21 cellular contexts compared by ENCODE assay signal in genomic region chr10:71620642-71621041, GRCh38.
A peak's percentile ranks its signal among the peaks of the same experiment; 100 is the strongest.
DNase-seq lines count a peak whose midpoint lies in the region; ATAC-seq and TF ChIP-seq lines count a peak whose summit lies in the region.
"Had no signal": no experiment of that assay in that cellular context is flagged by ENCODE, and none has a peak within 500 bp of the region (broad histone marks: within the 10 kb centered on the region; RNA-seq: fewer than 3 reads in every experiment).

No MANE protein-coding gene starts in this region.

- ATAC-seq in right lobe of liver, result no peak
- ATAC-seq in stimulated activated effector memory CD8-positive, alpha-beta T cell treated with anti-CD3 and anti-CD28 coated beads, Interleukin-12 subunit alpha, Interleukin-12 subunit beta, amount 100 ng/mL, for 72 hours, result no peak
- no peak for ATAC-seq in HG02623 (IDR thresholded peaks at IDR 0.05; ENCODE audit: unreplicated experiment)
- ATAC-seq: naive thymus-derived CD8-positive, alpha-beta T cell; T-cell had no signal

- peak overlapping the region; percentile 13 for H3K27ac Mint-ChIP-seq in stimulated activated effector memory CD8-positive, alpha-beta T cell treated with anti-CD3 and anti-CD28 coated beads, Interleukin-12 subunit alpha, Interleukin-12 subunit beta, amount 100 ng/mL, for 72 hours
- no peak overlapping the region for H3K27ac Mint-ChIP-seq in activated CD4-positive, alpha-beta T cell treated with anti-CD3 and anti-CD28 coated beads, Interleukin-2, amount 10 ng/mL, durations not matched to agents 7 days and 5 days
- H3K27ac Mint-ChIP-seq: naive thymus-derived CD8-positive, alpha-beta T cell; T-cell had no signal

- CTCF ChIA-PET in activated CD4-positive, alpha-beta T cell treated with anti-CD3 and anti-CD28 coated beads, Interleukin-2, amount 10 ng/mL, durations not matched to agents 7 days and 5 days (lab: Charles Lee), result no interaction called here

- TF ChIP-seq POLR2A in right lobe of liver (IDR thresholded peaks at IDR 0.05), result no peak

- intact Hi-C loops in right lobe of liver (cut with DNase I), result no loop called here

- H3K4me3 ChIP-seq in liver (ENCODE audit: low read depth in 1 of 3, low read length in 3 of 3) (no peak overlapping the region), right lobe of liver (no peak overlapping the region), iPS-20b (ENCODE audit: low read length) (no peak overlapping the region)
- H3K4me3 ChIP-seq: hepatocyte, psoas muscle, transverse colon had no signal

- H3K4me1 ChIP-seq in liver (ENCODE audit: control insufficient read depth in 4 of 4, insufficient read depth in 4 of 4, low read length in 3 of 4) (peaks cover 11 to 34% (median 24%) of the 10 kb centered on the region in 4 donors), right lobe of liver (peaks cover 0 to 19% (median 8%) of the 10 kb centered on the region in 4 donors), iPS-20b (ENCODE audit: insufficient read depth, low read length) (peaks cover 41% of the 10 kb centered on the region)
- H3K4me1 ChIP-seq: psoas muscle had no signal

- no peak for TF ChIP-seq RAD21 in liver (IDR thresholded peaks at IDR 0.05)

- 87% methylated on average over 7 of the region's 7 CpGs for whole genome bisulfite sequencing in liver
- WGBS in right lobe of liver (ENCODE audit: insufficient coverage, low coverage, low lambda C conversion rate, missing lambda C conversion rate), result 75% methylated on average over 6 of the region's 7 CpGs

- no peak overlapping the region for H3K4me3 Mint-ChIP-seq in stimulated activated effector memory CD8-positive, alpha-beta T cell treated with anti-CD3 and anti-CD28 coated beads, Interleukin-12 subunit alpha, Interleukin-12 subunit beta, amount 100 ng/mL, for 72 hours
- H3K4me3 Mint-ChIP-seq in activated CD4-positive, alpha-beta T cell treated with anti-CD3 and anti-CD28 coated beads, Interleukin-2, amount 10 ng/mL, durations not matched to agents 7 days and 5 days, result no peak overlapping the region
- H3K4me3 Mint-ChIP-seq: naive thymus-derived CD8-positive, alpha-beta T cell; T-cell had no signal

- POLR2A ChIA-PET in activated CD4-positive, alpha-beta T cell treated with anti-CD3 and anti-CD28 coated beads, Interleukin-2, amount 10 ng/mL, durations not matched to agents 7 days and 5 days (lab: Charles Lee), result no interaction called here

- H3K9ac ChIP-seq in liver (ENCODE audit: low read depth in 1 of 2, low read length in 2 of 2), result no peak overlapping the region
- H3K9ac ChIP-seq in iPS-20b (ENCODE audit: low read depth, low read length), result peak overlapping the region; percentile 49; the same call in 1 of the 2 replicates

- H3K27me3 Mint-ChIP-seq in activated CD4-positive, alpha-beta T cell treated with anti-CD3 and anti-CD28 coated beads, Interleukin-2, amount 10 ng/mL, durations not matched to agents 7 days and 5 days, result peaks cover 2% of the 10 kb centered on the region

- H3K36me3 Mint-ChIP-seq in stimulated activated effector memory CD8-positive, alpha-beta T cell treated with anti-CD3 and anti-CD28 coated beads, Interleukin-12 subunit alpha, Interleukin-12 subunit beta, amount 100 ng/mL, for 72 hours, result no peaks in the 10 kb centered on the region
- no peaks in the 10 kb centered on the region for H3K36me3 Mint-ChIP-seq in activated CD4-positive, alpha-beta T cell treated with anti-CD3 and anti-CD28 coated beads, Interleukin-2, amount 10 ng/mL, durations not matched to agents 7 days and 5 days (ENCODE audit: low read depth)
- H3K36me3 Mint-ChIP-seq: naive thymus-derived CD8-positive, alpha-beta T cell; T-cell had no signal

- H3K27ac ChIP-seq in liver (ENCODE audit: low read depth in 1 of 2, low read length in 2 of 2) (peak overlapping the region; percentile 25 to 58), right lobe of liver (peak overlapping the region in 1 of 3 donors; percentile 50), iPS-20b (ENCODE audit: low read length) (no peak overlapping the region)
- H3K27ac ChIP-seq: C4-2B, psoas muscle had no signal

- H3K27me3 ChIP-seq in liver (ENCODE audit: control insufficient read depth in 4 of 4, insufficient read depth in 4 of 4, low read length in 3 of 4) (no peaks in the 10 kb centered on the region), right lobe of liver (no peaks in the 10 kb centered on the region), iPS-20b (ENCODE audit: insufficient read depth, low read length) (no peaks in the 10 kb centered on the region)
- H3K27me3 ChIP-seq: hepatocyte, transverse colon had no signal

- H3K9me3 ChIP-seq in liver (ENCODE audit: control insufficient read depth in 4 of 4, low read length in 3 of 4), result no peaks in the 10 kb centered on the region
- no peaks in the 10 kb centered on the region for H3K9me3 ChIP-seq in right lobe of liver
- 0 out of 2 replicates have a peak, but pooled peaks cover 3% of the 10 kb centered on the region for H3K9me3 ChIP-seq in iPS-20b (ENCODE audit: insufficient read depth, low read depth, low read length)
- H3K9me3 ChIP-seq: psoas muscle, transverse colon had no signal

- H3K36me3 ChIP-seq in liver (ENCODE audit: control insufficient read depth in 4 of 4, insufficient read depth in 3 of 4, low read depth in 1 of 4, low read length in 3 of 4), result no peaks in the 10 kb centered on the region
- no peaks in the 10 kb centered on the region for H3K36me3 ChIP-seq in right lobe of liver
- no peaks in the 10 kb centered on the region for H3K36me3 ChIP-seq in iPS-20b (ENCODE audit: insufficient read depth, low read depth, low read length)
- H3K36me3 ChIP-seq: transverse colon had no signal

- DNase-seq in right lobe of liver, result no peak
- no peak for DNase-seq in stimulated activated effector memory CD8-positive, alpha-beta T cell treated with anti-CD3 and anti-CD28 coated beads, Interleukin-12 subunit alpha, Interleukin-12 subunit beta, amount 100 ng/mL, for 72 hours (ENCODE audit: low spot score in 2 of 2)
- DNase-seq in stimulated activated naive CD4-positive, alpha-beta T cell (lab: John Stamatoyannopoulos, UW), result no peak
- DNase-seq in activated CD4-positive, alpha-beta T cell treated with anti-CD3 and anti-CD28 coated beads, Interleukin-2, amount 10 ng/mL, durations not matched to agents 7 days and 5 days, result no peak
- DNase-seq in HUDEP-2 (lab: John Stamatoyannopoulos, UW; ENCODE audit: unreplicated experiment in 76 of 76), result no peak
- DNase-seq: activated CD4-positive, alpha-beta T cell treated with anti-CD3 and anti-CD28 coated beads, Interleukin-2, amount 50 U/mL, for 1 hour; activated naive CD4-positive, alpha-beta T cell treated with Interleukin-2 at 50 U/mL for 16 hours; GOT3; naive thymus-derived CD8-positive, alpha-beta T cell; NCI-H1105 treated with DMSO at 0.1 percent for 48 hours; NCI-H524 treated with DMSO at 0.1 percent for 48 hours; SHP77; stimulated activated CD8-positive, alpha-beta memory T cell treated with anti-CD3 and anti-CD28 coated beads, Interleukin-4, amount 100 ng/mL, for 48 hours; T-cell; transverse colon had no signal

- H3K4me1 Mint-ChIP-seq in stimulated activated effector memory CD8-positive, alpha-beta T cell treated with anti-CD3 and anti-CD28 coated beads, Interleukin-12 subunit alpha, Interleukin-12 subunit beta, amount 100 ng/mL, for 72 hours, result no peaks in the 10 kb centered on the region
- no peaks in the 10 kb centered on the region for H3K4me1 Mint-ChIP-seq in activated CD4-positive, alpha-beta T cell treated with anti-CD3 and anti-CD28 coated beads, Interleukin-2, amount 10 ng/mL, durations not matched to agents 7 days and 5 days

- no peaks in the 10 kb centered on the region for H3K9me3 Mint-ChIP-seq in stimulated activated effector memory CD8-positive, alpha-beta T cell treated with anti-CD3 and anti-CD28 coated beads, Interleukin-12 subunit alpha, Interleukin-12 subunit beta, amount 100 ng/mL, for 72 hours
- no peaks in the 10 kb centered on the region for H3K9me3 Mint-ChIP-seq in activated CD4-positive, alpha-beta T cell treated with anti-CD3 and anti-CD28 coated beads, Interleukin-2, amount 10 ng/mL, durations not matched to agents 7 days and 5 days
- H3K9me3 Mint-ChIP-seq: naive thymus-derived CD8-positive, alpha-beta T cell; T-cell had no signal

- no peak for TF ChIP-seq CTCF in liver (IDR thresholded peaks at IDR 0.05; ENCODE audit: low read depth, low read length, missing input control)
- no peak for TF ChIP-seq CTCF in right lobe of liver (IDR thresholded peaks at IDR 0.05)

TF ChIP-seq in liver, 16 proteins besides CTCF, POLR2A, EP300 and RAD21:
- TF ChIP-seq EGR1 (IDR thresholded peaks at IDR 0.05; ENCODE audit: low read depth in 2 of 2), result no peak
- no peak for TF ChIP-seq JUND (IDR thresholded peaks at IDR 0.05)
- no peak for TF ChIP-seq MAX (IDR thresholded peaks at IDR 0.05)
- no peak for TF ChIP-seq ATF3 (IDR thresholded peaks at IDR 0.05)
- no peak for TF ChIP-seq TAF1 (conservative IDR thresholded peaks at IDR 0.05)
- TF ChIP-seq ZBTB33 (IDR thresholded peaks at IDR 0.05), result no peak
- no peak for TF ChIP-seq HNF4A (conservative IDR thresholded peaks at IDR 0.05)
- TF ChIP-seq HNF4G (IDR thresholded peaks at IDR 0.05), result no peak
- TF ChIP-seq FOXA2 (IDR thresholded peaks at IDR 0.05), result no peak
- TF ChIP-seq GABPA (IDR thresholded peaks at IDR 0.05 in 1 of 2, conservative IDR thresholded peaks at IDR 0.05 in 1 of 2), result no peak
- no peak for TF ChIP-seq FOXA1 (IDR thresholded peaks at IDR 0.05)
- no peak for TF ChIP-seq NR2F2 (IDR thresholded peaks at IDR 0.05)
